21 cellular contexts compared by ENCODE assay signal in the genomic region with DNA sequence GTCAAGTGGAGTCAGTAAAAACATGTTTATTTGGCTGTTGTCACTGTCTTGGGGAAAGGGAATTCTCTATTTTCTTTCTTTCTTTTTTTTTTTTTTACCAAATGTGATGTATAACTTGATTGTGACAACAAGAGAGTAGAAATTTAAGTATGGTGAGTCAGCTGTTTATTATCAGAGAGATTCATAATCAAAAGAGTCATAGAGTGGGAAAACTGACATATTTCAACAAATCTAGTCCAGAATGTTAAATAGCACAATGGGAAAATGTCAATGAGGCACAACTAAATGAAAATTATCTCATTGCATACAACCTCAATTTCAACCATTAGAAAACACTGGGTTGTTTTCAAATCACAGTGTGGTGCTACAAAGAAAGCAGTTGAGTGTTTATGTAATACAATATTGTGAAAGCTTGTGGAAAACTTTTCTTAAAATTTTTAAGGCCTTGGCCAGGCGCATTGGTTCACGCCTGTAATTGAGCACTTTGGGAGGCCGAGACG.
"Had no signal": no experiment of that assay in that cellular context is flagged by ENCODE, and none has a peak within 500 bp of the region (broad histone marks: within the 10 kb centered on the region; RNA-seq: fewer than 3 reads in every experiment).

No MANE protein-coding gene starts in this region.

- H3K9me3 Mint-ChIP-seq: activated CD4-positive, alpha-beta T cell treated with anti-CD3 and anti-CD28 coated beads, Interleukin-2, amount 10 ng/mL, durations not matched to agents 24 days and 14 days; activated CD8-positive, alpha-beta T cell treated with anti-CD3 and anti-CD28 coated beads for 36 hours; activated T-helper 2 cell treated with anti-CD3 and anti-CD28 coated beads, Interferon-gamma antibody, Interleukin-2, Interleukin-4, amounts not matched to agents 10 μg/mL and 5 μg/mL and 100 μg/mL, durations not matched to agents 14 hours and 24 hours and 36 hours; dendritic cell treated with granulocyte-macrophage colony-stimulating factor and Interleukin-4, amounts not matched to agents 40 ng/mL and 50 ng/mL, for 4 days; naive thymus-derived CD8-positive, alpha-beta T cell; stimulated activated memory B cell treated with anti-CD40 and anti-IgM and Interleukin-4, amounts not matched to agents 10 μg/mL and 1 μg/mL and 100 μg/mL, for 72 hours had no signal

- H3K4me3 ChIP-seq: heart right ventricle, pancreas, SK-N-MC, spleen had no signal

- H3K27me3 Mint-ChIP-seq: activated CD4-positive, alpha-beta T cell treated with anti-CD3 and anti-CD28 coated beads, Interleukin-2, amount 10 ng/mL, durations not matched to agents 24 days and 14 days; activated CD8-positive, alpha-beta T cell treated with anti-CD3 and anti-CD28 coated beads for 36 hours; dendritic cell treated with granulocyte-macrophage colony-stimulating factor and Interleukin-4, amounts not matched to agents 40 ng/mL and 50 ng/mL, for 4 days; stimulated activated memory B cell treated with anti-CD40 and anti-IgM and Interleukin-4, amounts not matched to agents 10 μg/mL and 1 μg/mL and 100 μg/mL, for 72 hours had no signal

- H3K4me1 Mint-ChIP-seq: activated CD4-positive, alpha-beta T cell treated with anti-CD3 and anti-CD28 coated beads, Interleukin-2, amount 10 ng/mL, durations not matched to agents 24 days and 14 days; naive thymus-derived CD8-positive, alpha-beta T cell; stimulated activated memory B cell treated with anti-CD40 and anti-IgM and Interleukin-4, amounts not matched to agents 10 μg/mL and 1 μg/mL and 100 μg/mL, for 72 hours had no signal

- H3K36me3 Mint-ChIP-seq: naive thymus-derived CD8-positive, alpha-beta T cell; stimulated activated memory B cell treated with anti-CD40 and anti-IgM and Interleukin-4, amounts not matched to agents 10 μg/mL and 1 μg/mL and 100 μg/mL, for 72 hours had no signal

- ATAC-seq: activated CD8-positive, alpha-beta T cell treated with anti-CD3 and anti-CD28 coated beads for 36 hours; heart right ventricle; naive thymus-derived CD8-positive, alpha-beta T cell; pancreas; sciatic nerve; stimulated activated memory B cell treated with anti-CD40 and anti-IgM and Interleukin-4, amounts not matched to agents 10 μg/mL and 1 μg/mL and 100 μg/mL, for 72 hours had no signal

- FAIRE-seq: pancreas had no signal

- H3K9me3 ChIP-seq: heart right ventricle, pancreas, spleen had no signal

- H3K36me3 ChIP-seq: brain microvascular endothelial cell, heart right ventricle, pancreas, spleen had no signal

- H3K27ac Mint-ChIP-seq: activated CD4-positive, alpha-beta T cell treated with anti-CD3 and anti-CD28 coated beads, Interleukin-2, amount 10 ng/mL, durations not matched to agents 24 days and 14 days; activated CD8-positive, alpha-beta T cell treated with anti-CD3 and anti-CD28 coated beads for 36 hours; activated T-helper 2 cell treated with anti-CD3 and anti-CD28 coated beads, Interferon-gamma antibody, Interleukin-2, Interleukin-4, amounts not matched to agents 10 μg/mL and 5 μg/mL and 100 μg/mL, durations not matched to agents 14 hours and 24 hours and 36 hours; dendritic cell treated with granulocyte-macrophage colony-stimulating factor and Interleukin-4, amounts not matched to agents 40 ng/mL and 50 ng/mL, for 4 days; naive thymus-derived CD8-positive, alpha-beta T cell; stimulated activated memory B cell treated with anti-CD40 and anti-IgM and Interleukin-4, amounts not matched to agents 10 μg/mL and 1 μg/mL and 100 μg/mL, for 72 hours had no signal

- DNase-seq: activated CD4-positive, alpha-beta T cell treated with anti-CD3 and anti-CD28 coated beads, Interleukin-2, amount 10 ng/mL, durations not matched to agents 24 days and 14 days; activated CD8-positive, alpha-beta T cell treated with anti-CD3 and anti-CD28 coated beads for 36 hours; activated naive CD4-positive, alpha-beta T cell treated with Interleukin-2 at 50 U/mL for 16 hours; activated T-cell treated with anti-CD3 and anti-CD28 coated beads, Interleukin-2, amount 50 U/mL, for 1 hour; aorta; brain microvascular endothelial cell; cerebellar nuclear complex; effector CD8-positive, alpha-beta T cell; heart right ventricle; kidney glomerular epithelial cell; naive thymus-derived CD8-positive, alpha-beta T cell; pancreas; spleen; stimulated activated CD4-positive, alpha-beta T cell treated with anti-CD3 and anti-CD28 coated beads, Interleukin-4, amount 100 ng/mL, for 4 hours; T-helper 1 cell; T-helper 9 cell had no signal

- H3K4me3 Mint-ChIP-seq: activated CD4-positive, alpha-beta T cell treated with anti-CD3 and anti-CD28 coated beads, Interleukin-2, amount 10 ng/mL, durations not matched to agents 24 days and 14 days; activated CD8-positive, alpha-beta T cell treated with anti-CD3 and anti-CD28 coated beads for 36 hours; dendritic cell treated with granulocyte-macrophage colony-stimulating factor and Interleukin-4, amounts not matched to agents 40 ng/mL and 50 ng/mL, for 4 days; naive thymus-derived CD8-positive, alpha-beta T cell; stimulated activated memory B cell treated with anti-CD40 and anti-IgM and Interleukin-4, amounts not matched to agents 10 μg/mL and 1 μg/mL and 100 μg/mL, for 72 hours had no signal

- H3K27ac ChIP-seq: brain microvascular endothelial cell, heart right ventricle, pancreas, SK-N-MC, spleen had no signal

- H3K27me3 ChIP-seq: brain microvascular endothelial cell, heart right ventricle, pancreas, spleen had no signal
